ENCODE assay signal across 12 cellular contexts in genomic region chr7:42492895-42493294, GRCh38.
DNase-seq lines count a peak whose midpoint lies in the region; ATAC-seq, FAIRE-seq and TF ChIP-seq lines count a peak whose summit lies in the region.
"Had no signal": no experiment of that assay in that cellular context is flagged by ENCODE, and none has a peak within 500 bp of the region (broad histone marks: within the 10 kb centered on the region; RNA-seq: fewer than 3 reads in every experiment).

No MANE protein-coding gene starts in this region.

- H3K9ac ChIP-seq in BLaER1 treated with 17β-estradiol and CSF1 and Interleukin-3, amounts not matched to agents 10 nM and 100 nM = no peak overlapping the region
- no peak overlapping the region for H3K9ac ChIP-seq in iPS-15b (ENCODE audit: low read depth, low read length)

- intact Hi-C loops in sciatic nerve (cut with DNase I) = no loop called here

- peak; percentile 58 for ATAC-seq in sciatic nerve
- ATAC-seq: T-helper 17 cell had no signal

- 47 to 51% (median 50%) methylated on average over 7 of the region's 7 CpGs for WGBS in small intestine, 3 donors

- H4K20me1 ChIP-seq in BLaER1 treated with 17β-estradiol and CSF1 and Interleukin-3, amounts not matched to agents 10 nM and 100 nM = no peaks in the 10 kb centered on the region

- H3K27ac ChIP-seq in BLaER1 treated with 17β-estradiol and CSF1 and Interleukin-3, amounts not matched to agents 10 nM and 100 nM = no peak overlapping the region
- H3K27ac ChIP-seq in small intestine (ENCODE audit: low read depth in 1 of 2, low read length in 1 of 2) = peak overlapping the region in 1 of 2 donors; percentile 38

- FAIRE-seq in small intestine (lab: Jason Lieb, UNC) = no peak
- FAIRE-seq: HepG2 had no signal

- in situ Hi-C loops in GM13976 (cut with MboI; ENCODE audit: low sequenced_read_pairs, unreplicated experiment) = no loop called here

- peak overlapping the region in 3 of 10 experiments; percentile 52 to 64 (median 56); a peak in 1 of 20 replicates for H3K4me3 ChIP-seq in BLaER1 treated with 17β-estradiol and CSF1 and Interleukin-3, amounts not matched to agents 10 nM and 100 nM
- H3K4me3 ChIP-seq in iPS-15b (ENCODE audit: low read depth, low read length) (peak overlapping the region; percentile 68), small intestine (ENCODE audit: low read depth in 1 of 2, low read length in 2 of 2) (no peak overlapping the region)

- no peak for TF ChIP-seq CTCF in GM13976 (IDR thresholded peaks at IDR 0.05; ENCODE audit: borderline replicate concordance, control extremely low read depth, extremely low read depth, insufficient read depth, missing control alignments)

- H3K4me2 ChIP-seq in BLaER1 treated with 17β-estradiol and CSF1 and Interleukin-3, amounts not matched to agents 10 nM and 100 nM = peak overlapping the region; percentile 84 to 100 (median 94); a peak in 19 of 22 replicates

- H3K27me3 ChIP-seq in BLaER1 treated with 17β-estradiol and CSF1 and Interleukin-3, amounts not matched to agents 10 nM and 100 nM = peaks cover 0 to 31% (median 0%) of the 10 kb centered on the region in 11 experiments; a peak in 6 of 22 replicates
- H3K27me3 ChIP-seq in iPS-15b (ENCODE audit: control insufficient read depth, insufficient read depth, low read length) (peaks cover 14% of the 10 kb centered on the region), small intestine (ENCODE audit: control insufficient read depth in 2 of 2, insufficient read depth in 2 of 2, low read length in 2 of 2) (no peaks in the 10 kb centered on the region)

- DNase-seq in amniotic epithelial cell (ENCODE audit: low read depth) (peak; percentile 17), sciatic nerve (ENCODE audit: low spot score) (no peak), small intestine (no peak), DMS153 (lab: John Stamatoyannopoulos, UW) (no peak), HuH-7 (ENCODE audit: low spot score) (no peak), GM13976 (ENCODE audit: low spot score) (no peak)
- DNase-seq: activated effector memory CD4-positive, alpha-beta T cell treated with Interleukin-2 at 50 U/mL for 16 hours; NCI-H1105; T-helper 17 cell had no signal

- no peaks in the 10 kb centered on the region for H3K36me3 ChIP-seq in BLaER1 treated with 17β-estradiol and CSF1 and Interleukin-3, amounts not matched to agents 10 nM and 100 nM
- no peaks in the 10 kb centered on the region for H3K36me3 ChIP-seq in iPS-15b (ENCODE audit: control insufficient read depth, insufficient read depth, low read length)
- no peaks in the 10 kb centered on the region for H3K36me3 ChIP-seq in small intestine (ENCODE audit: control insufficient read depth in 2 of 2, insufficient read depth in 2 of 2, low read length in 2 of 2)

- peaks cover 0 to 6% (median 0%) of the 10 kb centered on the region in 11 experiments; a peak in 1 of 22 replicates for H3K9me3 ChIP-seq in BLaER1 treated with 17β-estradiol and CSF1 and Interleukin-3, amounts not matched to agents 10 nM and 100 nM (replicated peaks in 1 of 11)
- H3K9me3 ChIP-seq in iPS-15b (ENCODE audit: control insufficient read depth, insufficient read depth, low read length) (no peaks in the 10 kb centered on the region), small intestine (ENCODE audit: control insufficient read depth, low read depth) (no peaks in the 10 kb centered on the region)

- peaks cover 25 to 29% (median 27%) of the 10 kb centered on the region in 10 experiments for H3K4me1 ChIP-seq in BLaER1 treated with 17β-estradiol and CSF1 and Interleukin-3, amounts not matched to agents 10 nM and 100 nM
- no peaks in the 10 kb centered on the region for H3K4me1 ChIP-seq in iPS-15b (ENCODE audit: control insufficient read depth, insufficient read depth, low read length)
- H3K4me1 ChIP-seq in small intestine (ENCODE audit: control insufficient read depth in 2 of 2, insufficient read depth in 1 of 2, low read depth in 1 of 2, low read length in 1 of 2) = no peaks in the 10 kb centered on the region
